In the genomic region with DNA sequence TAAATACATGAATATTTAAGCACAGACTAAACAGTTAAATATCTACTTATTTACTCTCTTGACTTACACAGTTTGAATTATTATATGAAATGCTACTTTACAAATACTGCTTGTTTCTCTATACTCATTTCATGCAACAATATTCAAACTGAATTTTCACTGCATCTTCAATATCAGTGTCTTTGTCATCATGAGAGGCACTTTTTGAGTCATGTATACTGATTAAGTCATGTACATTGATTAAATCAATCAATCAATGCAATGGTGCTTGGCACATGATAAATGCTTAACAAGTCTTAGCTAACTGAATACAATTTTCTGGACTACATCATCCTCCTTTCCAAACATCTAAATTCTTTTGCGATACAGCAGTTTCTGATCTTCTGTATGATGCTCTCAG, we compare ENCODE assay signal across 8 cellular contexts.
"Had no signal": no experiment of that assay in that cellular context is flagged by ENCODE, and none has a peak within 500 bp of the region (broad histone marks: within the 10 kb centered on the region; RNA-seq: fewer than 3 reads in every experiment).

No MANE protein-coding gene starts in this region.

- FAIRE-seq: H1, H54, HTR-8/SVneo, K562 had no signal

- DNase-seq: H9, HCEC 1CT, IMR-90 had no signal

- H3K4me1 Mint-ChIP-seq: GM23338 had no signal

- H2AFZ ChIP-seq: GM23338 had no signal

- ATAC-seq: GM23338, K562 had no signal

- H3K4me2 ChIP-seq: GM23338 had no signal

- H3K27ac Mint-ChIP-seq: GM23338 had no signal

- H3K9me3 Mint-ChIP-seq: GM23338 had no signal

- H3K4me3 Mint-ChIP-seq: GM23338, H9 had no signal

- H3K4me3 ChIP-seq: GM23338, K562 had no signal
